In the genomic region with DNA sequence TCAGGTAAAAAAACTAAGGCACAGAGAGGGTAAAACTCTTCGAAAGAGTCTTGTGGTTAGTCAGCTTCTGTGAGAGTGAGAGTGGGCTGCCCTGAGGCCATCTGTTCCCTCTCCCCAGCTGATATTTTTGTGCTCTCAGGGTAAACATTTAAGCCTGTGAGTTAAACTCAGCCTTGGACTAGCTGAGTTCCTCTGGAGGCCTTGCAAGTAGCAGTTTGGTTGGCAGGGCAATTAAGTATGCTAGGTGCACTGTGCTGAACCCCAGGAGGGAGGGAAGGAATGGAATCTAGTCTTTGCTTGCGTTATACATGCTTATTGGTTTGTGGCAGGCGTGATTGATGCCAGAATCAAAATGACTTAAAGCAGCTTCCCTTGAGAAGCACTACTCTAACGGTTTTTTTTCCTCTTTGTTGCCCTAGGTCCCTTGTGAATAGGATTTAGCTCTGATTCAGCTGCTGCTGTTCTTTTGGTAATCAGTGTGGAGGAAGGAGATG, we compare ENCODE assay signal across 8 cellular contexts.
DNase-seq lines count a peak whose midpoint lies in the region; ATAC-seq and TF ChIP-seq lines count a peak whose summit lies in the region.

No MANE protein-coding gene starts in this region.

- intact Hi-C loops in ovary (cut with DNase I), result no loop called here

- DNase-seq in Daoy (ENCODE audit: low read depth) (peak; percentile 58), fibroblast of mammary gland (ENCODE audit: low read depth) (peak; percentile 65), NCI-H345 treated with DMSO at 0.1 percent for 48 hours (lab: John Stamatoyannopoulos, UW; ENCODE audit: unreplicated experiment) (no peak), NCI-H2029 treated with DMSO at 0.1 percent for 48 hours (lab: John Stamatoyannopoulos, UW) (no peak), DMS53 treated with DMSO at 0.1 percent for 48 hours (lab: John Stamatoyannopoulos, UW; ENCODE audit: unreplicated experiment) (no peak), ovary (no peak)

- H3K4me3 ChIP-seq in fibroblast of mammary gland (ENCODE audit: control insufficient read depth, low read depth, low read length) (no peak overlapping the region), ovary (no peak overlapping the region)

- TF ChIP-seq POLR2A in ovary (IDR thresholded peaks at IDR 0.05), result no peak

- H3K9me3 ChIP-seq in ovary, result no peaks in the 10 kb centered on the region

- WGBS in ovary, 3 donors, result 5 to 37% (median 9%) methylated on average over 4 of the region's 4 CpGs

- no peak for TF ChIP-seq EP300 in ovary (IDR thresholded peaks at IDR 0.05)

- H3K36me3 ChIP-seq in ovary, result no peaks in the 10 kb centered on the region

- H3K4me1 ChIP-seq in ovary (ENCODE audit: insufficient read depth), result peaks cover 7% of the 10 kb centered on the region

- TF ChIP-seq CTCF in fibroblast of mammary gland (conservative IDR thresholded peaks at IDR 0.05; ENCODE audit: control insufficient read depth, insufficient read depth, low read depth, low read length) (no peak), ovary (IDR thresholded peaks at IDR 0.05) (no peak)

- no peaks in the 10 kb centered on the region for H3K27me3 ChIP-seq in ovary

- no peak overlapping the region for H3K27ac ChIP-seq in ovary

- ATAC-seq in GM21360 (IDR thresholded peaks at IDR 0.05; ENCODE audit: unreplicated experiment), result peak; percentile 55
- ATAC-seq in HG03460 (IDR thresholded peaks at IDR 0.05; ENCODE audit: unreplicated experiment), result peak; percentile 56

Comparison
In these comparisons a context has a peak if more than half of its experiments do, and no peak if none do; other contexts are left out.
1. DNase-seq: peak in Daoy (single experiment) and fibroblast of mammary gland (single experiment); none in NCI-H345 treated with DMSO at 0.1 percent for 48 hours (single experiment), NCI-H2029 treated with DMSO at 0.1 percent for 48 hours (single experiment), DMS53 treated with DMSO at 0.1 percent for 48 hours (single experiment) and ovary (0 of 5).